In the genomic region with DNA sequence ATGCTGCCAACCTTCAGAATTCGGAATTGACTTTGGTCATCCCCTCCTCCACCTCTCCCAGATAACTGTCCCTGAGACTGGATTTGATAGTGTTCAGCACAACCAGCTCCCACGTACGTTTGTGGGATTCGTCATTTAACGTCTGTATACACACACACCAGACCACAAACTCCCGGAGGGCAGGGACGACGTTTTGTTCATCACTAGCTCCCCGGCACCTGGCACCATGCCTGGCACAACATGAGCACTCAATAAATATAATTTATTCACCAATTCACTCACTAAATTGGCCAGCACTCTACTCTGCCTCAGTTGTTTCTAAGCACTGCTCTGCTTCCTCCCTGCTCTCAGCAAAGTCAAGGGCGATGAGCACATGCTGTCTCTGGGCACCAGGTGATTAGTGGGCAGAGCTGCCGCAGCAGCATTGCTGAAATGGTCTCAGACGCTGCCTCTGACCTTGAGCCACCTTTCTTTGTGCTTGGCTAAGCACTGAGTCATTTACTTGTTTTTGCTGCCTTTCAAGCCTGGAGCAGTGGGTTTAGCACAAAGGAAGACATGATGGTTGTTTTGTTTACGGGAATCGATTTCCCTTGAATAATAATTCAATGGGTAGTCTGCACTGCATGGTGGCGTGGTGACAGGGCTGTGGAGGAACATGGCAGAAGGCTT, we compare ENCODE assay signal across 2 cellular contexts.
A peak's percentile ranks its signal among the peaks of the same experiment; 100 is the strongest.
TF ChIP-seq lines count a peak whose summit lies in the region.

No MANE protein-coding gene starts in this region.

TF ChIP-seq in A549, 52 proteins besides CTCF, POLR2A, EP300 and RAD21 (continued from another document):
- TF ChIP-seq, protein P1, sequence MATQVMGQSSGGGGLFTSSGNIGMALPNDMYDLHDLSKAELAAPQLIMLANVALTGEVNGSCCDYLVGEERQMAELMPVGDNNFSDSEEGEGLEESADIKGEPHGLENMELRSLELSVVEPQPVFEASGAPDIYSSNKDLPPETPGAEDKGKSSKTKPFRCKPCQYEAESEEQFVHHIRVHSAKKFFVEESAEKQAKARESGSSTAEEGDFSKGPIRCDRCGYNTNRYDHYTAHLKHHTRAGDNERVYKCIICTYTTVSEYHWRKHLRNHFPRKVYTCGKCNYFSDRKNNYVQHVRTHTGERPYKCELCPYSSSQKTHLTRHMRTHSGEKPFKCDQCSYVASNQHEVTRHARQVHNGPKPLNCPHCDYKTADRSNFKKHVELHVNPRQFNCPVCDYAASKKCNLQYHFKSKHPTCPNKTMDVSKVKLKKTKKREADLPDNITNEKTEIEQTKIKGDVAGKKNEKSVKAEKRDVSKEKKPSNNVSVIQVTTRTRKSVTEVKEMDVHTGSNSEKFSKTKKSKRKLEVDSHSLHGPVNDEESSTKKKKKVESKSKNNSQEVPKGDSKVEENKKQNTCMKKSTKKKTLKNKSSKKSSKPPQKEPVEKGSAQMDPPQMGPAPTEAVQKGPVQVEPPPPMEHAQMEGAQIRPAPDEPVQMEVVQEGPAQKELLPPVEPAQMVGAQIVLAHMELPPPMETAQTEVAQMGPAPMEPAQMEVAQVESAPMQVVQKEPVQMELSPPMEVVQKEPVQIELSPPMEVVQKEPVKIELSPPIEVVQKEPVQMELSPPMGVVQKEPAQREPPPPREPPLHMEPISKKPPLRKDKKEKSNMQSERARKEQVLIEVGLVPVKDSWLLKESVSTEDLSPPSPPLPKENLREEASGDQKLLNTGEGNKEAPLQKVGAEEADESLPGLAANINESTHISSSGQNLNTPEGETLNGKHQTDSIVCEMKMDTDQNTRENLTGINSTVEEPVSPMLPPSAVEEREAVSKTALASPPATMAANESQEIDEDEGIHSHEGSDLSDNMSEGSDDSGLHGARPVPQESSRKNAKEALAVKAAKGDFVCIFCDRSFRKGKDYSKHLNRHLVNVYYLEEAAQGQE (IDR thresholded peaks at IDR 0.05) = no peak
- TF ChIP-seq KDM1A (IDR thresholded peaks at IDR 0.05; ENCODE audit: low read depth) (no peak), TP53 (CRISPR knock-in tag; IDR thresholded peaks at IDR 0.05) (no peak), CBX2 (IDR thresholded peaks at IDR 0.05; ENCODE audit: borderline replicate concordance, low read depth) (no peak), PHF8 (IDR thresholded peaks at IDR 0.05; ENCODE audit: borderline replicate concordance, low read depth) (no peak), HMGXB4 (CRISPR knock-in tag; IDR thresholded peaks at IDR 0.05; ENCODE audit: borderline replicate concordance) (no peak), RFX5 (IDR thresholded peaks at IDR 0.05) (no peak)

TF ChIP-seq in HEK293, 187 proteins besides CTCF, POLR2A, EP300 and RAD21 (continued from another document):
- TF ChIP-seq, protein P2, sequence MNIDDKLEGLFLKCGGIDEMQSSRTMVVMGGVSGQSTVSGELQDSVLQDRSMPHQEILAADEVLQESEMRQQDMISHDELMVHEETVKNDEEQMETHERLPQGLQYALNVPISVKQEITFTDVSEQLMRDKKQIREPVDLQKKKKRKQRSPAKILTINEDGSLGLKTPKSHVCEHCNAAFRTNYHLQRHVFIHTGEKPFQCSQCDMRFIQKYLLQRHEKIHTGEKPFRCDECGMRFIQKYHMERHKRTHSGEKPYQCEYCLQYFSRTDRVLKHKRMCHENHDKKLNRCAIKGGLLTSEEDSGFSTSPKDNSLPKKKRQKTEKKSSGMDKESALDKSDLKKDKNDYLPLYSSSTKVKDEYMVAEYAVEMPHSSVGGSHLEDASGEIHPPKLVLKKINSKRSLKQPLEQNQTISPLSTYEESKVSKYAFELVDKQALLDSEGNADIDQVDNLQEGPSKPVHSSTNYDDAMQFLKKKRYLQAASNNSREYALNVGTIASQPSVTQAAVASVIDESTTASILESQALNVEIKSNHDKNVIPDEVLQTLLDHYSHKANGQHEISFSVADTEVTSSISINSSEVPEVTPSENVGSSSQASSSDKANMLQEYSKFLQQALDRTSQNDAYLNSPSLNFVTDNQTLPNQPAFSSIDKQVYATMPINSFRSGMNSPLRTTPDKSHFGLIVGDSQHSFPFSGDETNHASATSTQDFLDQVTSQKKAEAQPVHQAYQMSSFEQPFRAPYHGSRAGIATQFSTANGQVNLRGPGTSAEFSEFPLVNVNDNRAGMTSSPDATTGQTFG (tag by site-specific recombination; IDR thresholded peaks at IDR 0.05; ENCODE audit: borderline replicate concordance) = no peak
- TF ChIP-seq ZNF473 (tag by site-specific recombination; IDR thresholded peaks at IDR 0.05) = no peak
- no peak for TF ChIP-seq ZNF18 (tag by site-specific recombination; IDR thresholded peaks at IDR 0.05)
- peak; percentile 26; the same call in 1 of the 2 replicates for TF ChIP-seq ZNF792 (tag by site-specific recombination; IDR thresholded peaks at IDR 0.05)
- TF ChIP-seq BCL11A (tag by site-specific recombination; IDR thresholded peaks at IDR 0.05; ENCODE audit: low read depth) = no peak
- TF ChIP-seq ZFHX2 (tag by site-specific recombination; conservative IDR thresholded peaks at IDR 0.05) = peak; percentile 51
- TF ChIP-seq KLF16 (tag by site-specific recombination; IDR thresholded peaks at IDR 0.05) = no peak
- TF ChIP-seq SP2 (tag by site-specific recombination; IDR thresholded peaks at IDR 0.05) = no peak
- no peak for TF ChIP-seq ZNF76 (tag by site-specific recombination; IDR thresholded peaks at IDR 0.05; ENCODE audit: borderline replicate concordance, low read depth)
- TF ChIP-seq ZNF843 (tag by site-specific recombination; IDR thresholded peaks at IDR 0.05) = 0 out of 2 replicates have a peak, but pooled peaks have one; percentile 28
- TF ChIP-seq ZXDB (tag by site-specific recombination; IDR thresholded peaks at IDR 0.05) = no peak
- TF ChIP-seq FEZF1 (tag by site-specific recombination; IDR thresholded peaks at IDR 0.05) = peak; percentile 40
- TF ChIP-seq MZF1 (tag by site-specific recombination; IDR thresholded peaks at IDR 0.05; ENCODE audit: borderline replicate concordance) = 0 out of 2 replicates have a peak, but pooled peaks have one; percentile 37
- TF ChIP-seq EGR2 (tag by site-specific recombination; IDR thresholded peaks at IDR 0.05; ENCODE audit: low read depth) = peak; percentile 39
- TF ChIP-seq ZNF626 (tag by site-specific recombination; IDR thresholded peaks at IDR 0.05) = no peak
- no peak for TF ChIP-seq OVOL3 (tag by site-specific recombination; IDR thresholded peaks at IDR 0.05)
- TF ChIP-seq, protein P3, sequence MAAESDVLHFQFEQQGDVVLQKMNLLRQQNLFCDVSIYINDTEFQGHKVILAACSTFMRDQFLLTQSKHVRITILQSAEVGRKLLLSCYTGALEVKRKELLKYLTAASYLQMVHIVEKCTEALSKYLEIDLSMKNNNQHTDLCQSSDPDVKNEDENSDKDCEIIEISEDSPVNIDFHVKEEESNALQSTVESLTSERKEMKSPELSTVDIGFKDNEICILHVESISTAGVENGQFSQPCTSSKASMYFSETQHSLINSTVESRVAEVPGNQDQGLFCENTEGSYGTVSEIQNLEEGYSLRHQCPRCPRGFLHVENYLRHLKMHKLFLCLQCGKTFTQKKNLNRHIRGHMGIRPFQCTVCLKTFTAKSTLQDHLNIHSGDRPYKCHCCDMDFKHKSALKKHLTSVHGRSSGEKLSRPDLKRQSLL (tag by site-specific recombination; IDR thresholded peaks at IDR 0.05) = no peak
